Comparison of ENCODE assay signal across 8 cellular contexts in the genomic region with DNA sequence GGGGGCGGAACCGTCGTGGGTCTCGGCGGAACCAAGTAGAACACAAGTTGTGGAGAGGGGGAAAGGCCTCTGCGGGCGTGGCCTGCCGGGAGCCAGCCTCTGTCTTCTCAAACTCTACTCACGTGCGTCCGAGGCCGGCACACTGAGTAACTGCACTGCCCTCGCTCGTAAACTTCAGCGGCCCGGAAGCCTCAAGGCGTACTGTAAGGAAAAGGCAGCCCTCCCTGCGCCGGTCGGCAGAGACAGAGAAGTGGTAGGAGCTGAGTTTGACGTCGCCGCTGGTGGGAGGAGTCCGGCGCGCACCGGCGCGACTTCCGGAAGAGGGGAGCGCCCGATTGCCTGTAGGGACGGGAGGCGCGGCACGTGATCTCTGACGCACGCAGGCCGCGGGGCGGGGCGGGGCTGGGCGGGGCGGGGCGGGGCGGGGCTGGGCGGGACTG. TPM values are rescaled to one million over a fixed set of nuclear protein-coding genes. Genes with fewer than 3 reads are reported as not detected.
DNase-seq lines count a peak whose midpoint lies in the region; ATAC-seq and TF ChIP-seq lines count a peak whose summit lies in the region.

A gene with protein sequence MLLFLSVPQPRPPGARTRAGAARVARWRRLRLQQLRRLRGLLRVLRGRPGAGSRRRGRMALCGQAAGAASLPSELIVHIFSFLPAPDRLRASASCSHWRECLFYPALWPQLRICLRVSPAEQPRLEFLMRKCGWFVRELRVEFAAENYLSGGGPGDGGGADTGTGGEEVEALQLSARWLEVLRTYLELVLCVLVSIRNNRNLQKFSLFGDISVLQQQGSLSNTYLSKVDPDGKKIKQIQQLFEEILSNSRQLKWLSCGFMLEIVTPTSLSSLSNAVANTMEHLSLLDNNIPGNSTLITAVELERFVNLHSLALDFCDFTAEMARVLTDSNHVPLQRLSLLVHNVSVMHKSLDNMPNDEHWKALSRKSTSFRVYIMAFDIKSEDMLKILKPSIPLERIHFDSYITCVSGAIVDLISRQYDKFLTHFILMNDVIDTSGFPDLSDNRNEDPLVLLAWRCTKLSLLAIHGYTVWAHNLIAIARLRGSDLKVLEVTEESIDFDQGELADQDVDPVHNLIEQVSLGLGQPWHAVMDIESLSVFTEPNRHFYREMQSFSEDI (minus strand): TSS at position 255 of the 440 bp plus-strand sequence. CDS start 271 bp downstream, outside the sequence.

- no peak for TF ChIP-seq CTCF in HFFc6 (IDR thresholded peaks at IDR 0.05)
- TF ChIP-seq CTCF in gastroesophageal sphincter (IDR thresholded peaks at IDR 0.05): no peak
- peak; percentile 31 for TF ChIP-seq CTCF in neutrophil (IDR thresholded peaks at IDR 0.05)
- TF ChIP-seq CTCF in subcutaneous adipose tissue (IDR thresholded peaks at IDR 0.05; ENCODE audit: low read depth): no peak

- H3K27me3 ChIP-seq in gastroesophageal sphincter (no peaks in the 10 kb centered on the region), neutrophil (no peaks in the 10 kb centered on the region)

- no peaks in the 10 kb centered on the region for H3K36me3 Mint-ChIP-seq in HFFc6 (ENCODE audit: low read depth)
- H3K36me3 Mint-ChIP-seq in activated naive CD4-positive, alpha-beta T cell treated with anti-CD3 and anti-CD28 coated beads for 36 hours (ENCODE audit: low read depth): peaks cover 6% of the 10 kb centered on the region

- intact Hi-C loops in activated naive CD4-positive, alpha-beta T cell treated with anti-CD3 and anti-CD28 coated beads for 36 hours (cut with micrococcal nuclease): loop anchor here (1.0 to 2.0 kb wide), 12 partner anchors 14 to 1367 kb away; partner anchors contain the start of genes GEMIN2, PNN, SEC23A and TRAPPC6B

- peak; percentile 93 for DNase-seq in GDM1 (lab: John Stamatoyannopoulos, UW)
- DNase-seq in HFFc6: peak; percentile 96
- peak; percentile 88 for DNase-seq in NAMALWA (ENCODE audit: low spot score)
- DNase-seq in SK-N-DZ (ENCODE audit: low spot score): peak; percentile 96
- peak; percentile 96 for DNase-seq in activated naive CD4-positive, alpha-beta T cell treated with anti-CD3 and anti-CD28 coated beads for 36 hours

- H3K4me3 Mint-ChIP-seq in HFFc6: peak within 1 kb of the TSS; percentile 98
- H3K4me3 Mint-ChIP-seq in activated naive CD4-positive, alpha-beta T cell treated with anti-CD3 and anti-CD28 coated beads for 36 hours: peak within 1 kb of the TSS; percentile 100

- peaks cover 4% of the 10 kb centered on the region; the same call in 1 of the 2 replicates for H3K27me3 Mint-ChIP-seq in HFFc6 (ENCODE audit: insufficient read depth)
- H3K27me3 Mint-ChIP-seq in activated naive CD4-positive, alpha-beta T cell treated with anti-CD3 and anti-CD28 coated beads for 36 hours (ENCODE audit: low read depth): no peaks in the 10 kb centered on the region

- H3K36me3 ChIP-seq in gastroesophageal sphincter (no peaks in the 10 kb centered on the region), neutrophil (no peaks in the 10 kb centered on the region)

- peak in 1 of 2 donors; percentile 43 for TF ChIP-seq POLR2A in gastroesophageal sphincter (IDR thresholded peaks at IDR 0.05)

- TF ChIP-seq EP300 in gastroesophageal sphincter (IDR thresholded peaks at IDR 0.05): no peak

- CTCF ChIA-PET in activated naive CD4-positive, alpha-beta T cell treated with anti-CD3 and anti-CD28 coated beads for 36 hours (lab: Charles Lee): interaction anchor here (0.8 to 2.0 kb wide), 4 partner anchors 10 to 250 kb away, joined by 3 to 11 read pairs (median 4); no protein-coding TSS in a partner anchor

- H3K9me3 ChIP-seq in gastroesophageal sphincter (no peaks in the 10 kb centered on the region), neutrophil (no peaks in the 10 kb centered on the region)

- H3K4me3 ChIP-seq in gastroesophageal sphincter (peak within 1 kb of the TSS; percentile 73 to 85), neutrophil (ENCODE audit: low read depth in 1 of 2, low read length in 1 of 2) (peak within 1 kb of the TSS; percentile 82 to 87)

- H3K9me3 Mint-ChIP-seq in HFFc6: no peaks in the 10 kb centered on the region
- H3K9me3 Mint-ChIP-seq in activated naive CD4-positive, alpha-beta T cell treated with anti-CD3 and anti-CD28 coated beads for 36 hours: no peaks in the 10 kb centered on the region

- H3K27ac Mint-ChIP-seq in HFFc6: peak within 1 kb of the TSS; percentile 100
- peak within 1 kb of the TSS; percentile 100 for H3K27ac Mint-ChIP-seq in activated naive CD4-positive, alpha-beta T cell treated with anti-CD3 and anti-CD28 coated beads for 36 hours

- peak; percentile 95 for ATAC-seq in gastroesophageal sphincter

- 0% methylated on average over 4 of the region's 47 CpGs; no CpG with 5 or more reads in 1 of the 2 donors for WGBS in gastroesophageal sphincter (ENCODE audit: low coverage in 1 of 2), 2 donors

- peaks cover 42% of the 10 kb centered on the region for H3K4me1 Mint-ChIP-seq in HFFc6 (ENCODE audit: low read depth)
- peaks cover 35% of the 10 kb centered on the region for H3K4me1 Mint-ChIP-seq in activated naive CD4-positive, alpha-beta T cell treated with anti-CD3 and anti-CD28 coated beads for 36 hours (ENCODE audit: low read depth)

- H3K4me1 ChIP-seq in gastroesophageal sphincter (peaks cover 10 to 44% (median 12%) of the 10 kb centered on the region in 3 donors), neutrophil (ENCODE audit: control insufficient read depth in 1 of 2, insufficient read depth in 1 of 2, low read depth in 1 of 2, low read length in 1 of 2) (peaks cover 42 to 45% of the 10 kb centered on the region in 2 experiments)

- H3K27ac ChIP-seq in gastroesophageal sphincter (peak within 1 kb of the TSS; percentile 89 to 97 (median 94)), neutrophil (peak within 1 kb of the TSS; percentile 100)

RNA-seq across cellular contexts. Expression of the gene that starts here (rescaled TPM):
- total RNA-seq in HFFc6 (2021; fragmentation: NEBNext Ultra II Directional; extraction: Animal tissue kit (Norgen Biotek cat#: 25700)): 10 to 100 TPM; 15.3 to 18.1 (median 17.2) TPM
- polyA plus RNA-seq in SK-N-DZ (2014; cell fraction: cytosol; rRNA removed): 11.5 and 13.3 TPM in 2 replicates
- polyA plus RNA-seq in SK-N-DZ (2014; cell fraction: nucleus; rRNA removed): 9.1 TPM in 2 replicates
- 10 to 100 TPM; 16.1 to 16.4 TPM for total RNA-seq in activated naive CD4-positive, alpha-beta T cell treated with anti-CD3 and anti-CD28 coated beads for 36 hours
- total RNA-seq in gastroesophageal sphincter (10 to 100 TPM; 10.4 to 19.9 (median 16.6) TPM), subcutaneous adipose tissue (10 to 100 TPM; 11.5 to 16.5 (median 12.1) TPM)

Comparison
In these comparisons a context has a peak if more than half of its experiments do, and no peak if none do; other contexts are left out.
1. Peak in every context shown above with its lines: DNase-seq, ATAC-seq, H3K4me3 ChIP-seq and H3K27ac ChIP-seq.